In genomic region chr2:174008720-174009119, GRCh38 we compare ENCODE assay signal across 18 cellular contexts. TPM values are rescaled to one million over a fixed set of nuclear protein-coding genes. Genes with fewer than 3 reads are reported as not detected.
DNase-seq lines count a peak whose midpoint lies in the region; ATAC-seq and TF ChIP-seq lines count a peak whose summit lies in the region.
"Had no signal": no experiment of that assay in that cellular context is flagged by ENCODE, and none has a peak within 500 bp of the region (broad histone marks: within the 10 kb centered on the region; RNA-seq: fewer than 3 reads in every experiment).

No MANE protein-coding gene starts in this region.

- no peak overlapping the region for H2AFZ ChIP-seq in trophoblast cell (ENCODE audit: insufficient read depth, low read length, poor library complexity)
- H2AFZ ChIP-seq: GM23248 had no signal

- no TSS peak for BruUV-seq in Caco-2 (replicated peaks; lab: Mats Ljungman, UMichigan)

- H3K36me3 ChIP-seq in Caco-2 (ENCODE audit: control insufficient read depth, insufficient read depth, low read length), result no peaks in the 10 kb centered on the region
- no peaks in the 10 kb centered on the region for H3K36me3 ChIP-seq in HEK293 (ENCODE audit: control insufficient read depth in 2 of 2, insufficient read depth in 1 of 2, low read length in 2 of 2)
- no peaks in the 10 kb centered on the region for H3K36me3 ChIP-seq in trophoblast cell (ENCODE audit: control insufficient read depth in 1 of 2, insufficient read depth in 2 of 2, low read length in 2 of 2)
- H3K36me3 ChIP-seq: BLaER1 had no signal

- H3K4ac ChIP-seq in trophoblast cell (ENCODE audit: low read depth, low read length), result no peak overlapping the region

- no peak overlapping the region for H3K4me2 ChIP-seq in trophoblast cell (ENCODE audit: low read length)

- no peak overlapping the region for H2BK5ac ChIP-seq in trophoblast cell (ENCODE audit: low read depth, low read length, poor library complexity)

- H2BK12ac ChIP-seq in trophoblast cell (ENCODE audit: low read length), result no peak overlapping the region

- no peak overlapping the region for H2BK120ac ChIP-seq in trophoblast cell (ENCODE audit: insufficient read depth, low read length, poor library complexity)

- ATAC-seq in GM19035 (IDR thresholded peaks at IDR 0.05; ENCODE audit: unreplicated experiment) (no peak), GM18517 (IDR thresholded peaks at IDR 0.05; ENCODE audit: unreplicated experiment) (no peak)
- ATAC-seq: CD8-positive, alpha-beta T cell; GM12878 had no signal

- no peaks in the 10 kb centered on the region for H3K27me3 Mint-ChIP-seq in Caco-2 (ENCODE audit: insufficient read depth, unreplicated experiment)

- intact Hi-C loops in Caco-2 (cut with micrococcal nuclease; ENCODE audit: unreplicated experiment), result loop anchor here (1.0 kb wide), 1 partner anchor 18 kb away; no protein-coding TSS in a partner anchor

- POLR2A ChIA-PET in Caco-2 (lab: Charles Lee), result interaction anchor here (0.7 kb wide), 1 partner anchor 18 kb away, joined by 4 read pairs; no protein-coding TSS in a partner anchor
- POLR2A ChIA-PET in HEK293 (lab: Yijun Ruan, JAX), result no interaction called here

- no peak overlapping the region for H4K12ac ChIP-seq in trophoblast cell (ENCODE audit: low read depth, low read length)

- no peaks in the 10 kb centered on the region for H3K9me3 ChIP-seq in Caco-2
- H3K9me3 ChIP-seq in HEK293 (ENCODE audit: control insufficient read depth, insufficient read depth, low read depth, low read length), result no peaks in the 10 kb centered on the region
- no peaks in the 10 kb centered on the region for H3K9me3 ChIP-seq in trophoblast cell (ENCODE audit: insufficient read depth, low read depth, low read length)

- H3K79me1 ChIP-seq in trophoblast cell (ENCODE audit: low read length), result peaks cover 33% of the 10 kb centered on the region

- H3K4me1 ChIP-seq in Caco-2, result peaks cover 80% of the 10 kb centered on the region
- H3K4me1 ChIP-seq in HEK293 (ENCODE audit: control insufficient read depth, insufficient read depth, low read length), result 0 out of 2 replicates have a peak, but pooled peaks cover 4% of the 10 kb centered on the region
- peaks cover 27 to 32% of the 10 kb centered on the region in 2 experiments for H3K4me1 ChIP-seq in trophoblast cell (ENCODE audit: control insufficient read depth in 1 of 2, insufficient read depth in 2 of 2, low read length in 2 of 2)

- H3K27me3 ChIP-seq in Caco-2 (replicated peaks; ENCODE audit: control insufficient read depth, insufficient read depth, low read length), result no peaks in the 10 kb centered on the region
- no peaks in the 10 kb centered on the region for H3K27me3 ChIP-seq in trophoblast cell (ENCODE audit: insufficient read depth, low read length)

- H3K4me3 Mint-ChIP-seq in Caco-2 (ENCODE audit: unreplicated experiment), result peak overlapping the region; percentile 42
- H3K4me3 Mint-ChIP-seq: B cell; CD4-positive, CD25-positive, alpha-beta regulatory T cell; CD8-positive, alpha-beta T cell; HFFc6 had no signal

- H3K18ac ChIP-seq in trophoblast cell (ENCODE audit: low read length), result no peak overlapping the region

- no peak overlapping the region for H3K23ac ChIP-seq in trophoblast cell (ENCODE audit: low read length)

- no peak overlapping the region for H3K4me3 ChIP-seq in Caco-2 (ENCODE audit: low read depth, low read length)
- H3K4me3 ChIP-seq in HEK293 (ENCODE audit: low read depth, low read length), result no peak overlapping the region
- H3K4me3 ChIP-seq in trophoblast cell (ENCODE audit: low read depth, low read length), result no peak overlapping the region
- H3K4me3 ChIP-seq: BLaER1, GM12878, GM23248 had no signal

- H4K91ac ChIP-seq in trophoblast cell (ENCODE audit: low read depth, low read length), result no peak overlapping the region

- H3K27ac ChIP-seq in HEK293 (ENCODE audit: extremely low read depth, low read depth, low read length) (no peak overlapping the region), trophoblast cell (ENCODE audit: low read depth, low read length) (peak overlapping the region; percentile 13)
- H3K27ac ChIP-seq: BLaER1, C4-2B had no signal

- H3K27ac Mint-ChIP-seq in Caco-2 (ENCODE audit: unreplicated experiment), result peak overlapping the region; percentile 72
- H3K27ac Mint-ChIP-seq: B cell; CD4-positive, CD25-positive, alpha-beta regulatory T cell; CD8-positive, alpha-beta T cell had no signal

- no peak for TF ChIP-seq CTCF in Caco-2 (IDR thresholded peaks at IDR 0.05; ENCODE audit: insufficient read depth in 1 of 2, low read depth in 1 of 2, low read length in 1 of 2, severe bottlenecking in 1 of 2, unreplicated experiment in 1 of 2)
- TF ChIP-seq CTCF in HEK293 (tag by site-specific recombination; IDR thresholded peaks at IDR 0.05), result no peak

- no CpG with 5 or more reads among the region's 4 CpGs for WGBS in trophoblast cell (ENCODE audit: extremely low coverage, insufficient coverage, insufficient read length)

- no peak overlapping the region for H4K8ac ChIP-seq in trophoblast cell (ENCODE audit: low read depth, low read length)

- CTCF ChIA-PET in Caco-2 (lab: Charles Lee), result interaction anchor here (0.6 to 0.7 kb wide), 2 partner anchors 32 to 339 kb away, joined by 3 read pairs; no protein-coding TSS in a partner anchor
- CTCF ChIA-PET in HEK293 (lab: Yijun Ruan, JAX), result no interaction called here

- no peaks in the 10 kb centered on the region for H3K9me3 Mint-ChIP-seq in Caco-2 (ENCODE audit: unreplicated experiment)
- H3K9me3 Mint-ChIP-seq: CD4-positive, CD25-positive, alpha-beta regulatory T cell; CD8-positive, alpha-beta T cell; HFFc6 had no signal

- H3K9ac ChIP-seq in trophoblast cell (ENCODE audit: low read length), result no peak overlapping the region
- H3K9ac ChIP-seq: BLaER1 had no signal

- H2AK5ac ChIP-seq in trophoblast cell (ENCODE audit: low read length), result no peak overlapping the region

- no peak overlapping the region for H3K14ac ChIP-seq in trophoblast cell (ENCODE audit: low read length)

- H3K79me2 ChIP-seq in trophoblast cell (ENCODE audit: control insufficient read depth, insufficient read depth, low read length, poor library complexity), result peaks cover 6% of the 10 kb centered on the region

- DNase-seq in Caco-2, result no peak
- DNase-seq in trophoblast cell, result no peak
- no peak for DNase-seq in globus pallidus (ENCODE audit: low spot score)
- DNase-seq: CD4-positive, CD25-positive, alpha-beta regulatory T cell; CD8-positive, alpha-beta T cell; DMS 273 treated with DMSO at 0.1 percent for 48 hours; DMS79; GDM1; H7 had no signal

- H3K4me1 Mint-ChIP-seq in Caco-2 (ENCODE audit: low read depth, unreplicated experiment), result peaks cover 69% of the 10 kb centered on the region

- peaks cover 5% of the 10 kb centered on the region for H3K36me3 Mint-ChIP-seq in Caco-2 (ENCODE audit: insufficient read depth, unreplicated experiment)
- H3K36me3 Mint-ChIP-seq: CD4-positive, CD25-positive, alpha-beta regulatory T cell; CD8-positive, alpha-beta T cell had no signal

TF ChIP-seq in HEK293, 187 proteins besides CTCF, POLR2A, EP300 and RAD21 (continues in another document):
- TF ChIP-seq ZNF701 (tag by site-specific recombination; IDR thresholded peaks at IDR 0.05) (no peak), ZNF280D (tag by site-specific recombination; IDR thresholded peaks at IDR 0.05) (no peak), OVOL3 (tag by site-specific recombination; IDR thresholded peaks at IDR 0.05) (peak; percentile 86), PATZ1 (tag by site-specific recombination; IDR thresholded peaks at IDR 0.05) (no peak), ZNF677 (tag by site-specific recombination; IDR thresholded peaks at IDR 0.05) (no peak), OSR2 (tag by site-specific recombination; IDR thresholded peaks at IDR 0.05) (peak; percentile 33; the same call in 1 of the 2 replicates), ZNF335 (tag by site-specific recombination; conservative IDR thresholded peaks at IDR 0.05) (peak; percentile 32; the same call in 1 of the 2 replicates)

RNA-seq across cellular contexts. Expression of gene SP3, which starts 43.5 kb away (rescaled TPM):
- total RNA-seq in Caco-2 (2022), result 108 and 111 TPM in 2 replicates
- polyA plus RNA-seq in trophoblast cell (2013), result 65.0 and 66.3 TPM in 2 replicates
